Comparison of ENCODE assay signal across 30 cellular contexts in the genomic region with DNA sequence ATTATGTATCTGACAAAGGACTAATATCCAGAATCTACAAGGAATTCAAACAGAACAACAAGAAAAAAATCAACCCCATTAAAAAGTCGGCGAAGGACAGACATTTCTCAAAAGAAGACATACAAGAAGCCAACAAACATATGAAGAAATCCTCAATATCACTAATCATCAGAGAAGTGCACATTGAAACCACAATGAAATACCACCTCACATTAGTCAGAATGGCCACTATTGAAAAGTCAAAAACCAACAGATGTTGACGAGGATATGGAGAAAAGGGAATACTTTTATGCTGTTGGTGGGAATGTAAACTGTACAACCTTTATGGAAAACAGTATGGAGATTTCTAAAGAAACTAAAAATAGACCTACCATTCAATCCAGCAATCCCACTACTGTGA.
"Had no signal": no experiment of that assay in that cellular context is flagged by ENCODE, and none has a peak within 500 bp of the region (broad histone marks: within the 10 kb centered on the region; RNA-seq: fewer than 3 reads in every experiment).

No MANE protein-coding gene starts in this region.

- H3K27me3 ChIP-seq: adrenal gland, breast epithelium, cardiac muscle cell, colonic mucosa, esophagus squamous epithelium had no signal

- ATAC-seq: activated CD4-positive, alpha-beta T cell treated with anti-CD3 and anti-CD28 coated beads for 36 hours; activated CD8-positive, alpha-beta memory T cell treated with anti-CD3 and anti-CD28 coated beads, Interleukin-2, amount 10 ng/mL, durations not matched to agents 7 days and 5 days; activated CD8-positive, alpha-beta T cell treated with anti-CD3 and anti-CD28 coated beads, Interleukin-2, amount 10 ng/mL, durations not matched to agents 7 days and 5 days; activated naive CD8-positive, alpha-beta T cell treated with anti-CD3 and anti-CD28 coated beads, Interleukin-2, amount 50 U/mL, for 24 hours had no signal

- DNase-seq: activated CD4-positive, alpha-beta memory T cell treated with anti-CD3 and anti-CD28 coated beads for 36 hours; activated CD4-positive, alpha-beta T cell treated with anti-CD3 and anti-CD28 coated beads for 36 hours; activated CD4-positive, alpha-beta T cell treated with anti-CD3 and anti-CD28 coated beads, Interleukin-2, amount 10 ng/mL, durations not matched to agents 24 days and 14 days; activated CD4-positive, CD25-positive, alpha-beta regulatory T cell; activated CD4-positive, CD25-positive, alpha-beta regulatory T cell treated with anti-CD3 and anti-CD28 coated beads, Interleukin-2, amount 50 U/mL, for 72 hours; activated CD8-positive, alpha-beta memory T cell treated with anti-CD3 and anti-CD28 coated beads, Interleukin-2, amount 10 ng/mL, durations not matched to agents 7 days and 5 days; activated CD8-positive, alpha-beta memory T cell treated with anti-CD3 and anti-CD28 coated beads, Interleukin-2, amount 50 U/mL, for 4 hours; activated CD8-positive, alpha-beta T cell treated with anti-CD3 and anti-CD28 coated beads, Interleukin-2, amount 10 ng/mL, durations not matched to agents 7 days and 5 days; activated effector memory CD4-positive, alpha-beta T cell treated with anti-CD3 and anti-CD28 coated beads, Interleukin-2, amount 50 U/mL, for 16 hours; activated naive CD4-positive, alpha-beta T cell treated with anti-CD3 and anti-CD28 coated beads for 36 hours; activated naive CD8-positive, alpha-beta T cell treated with anti-CD3 and anti-CD28 coated beads for 36 hours; activated naive CD8-positive, alpha-beta T cell treated with anti-CD3 and anti-CD28 coated beads, Interleukin-2, amount 50 U/mL, for 24 hours; activated T-cell treated with anti-CD3 and anti-CD28 coated beads, Interleukin-2, amount 50 U/mL, for 1 hour; activated T-cell treated with anti-CD3 and anti-CD28 coated beads, Interleukin-2, amount 50 U/mL, for 48 hours; adrenal gland; amygdala; aorta; central memory CD4-positive, alpha-beta T cell; cerebellar nuclear complex; colonic mucosa; effector CD8-positive, alpha-beta T cell; esophagus squamous epithelium; head of caudate nucleus; T-helper 2 cell had no signal

- H3K27ac ChIP-seq: adrenal gland, breast epithelium, cardiac muscle cell, colonic mucosa, epithelial cell of prostate, esophagus squamous epithelium had no signal

- FAIRE-seq: endometrium, endothelial cell of umbilical vein, frontal cortex had no signal

- H3K4me3 ChIP-seq: adrenal gland, breast epithelium, cardiac muscle cell, colonic mucosa, esophagus squamous epithelium had no signal

- H3K9me3 ChIP-seq: adrenal gland, breast epithelium, colonic mucosa, esophagus squamous epithelium had no signal

- H3K4me1 ChIP-seq: adrenal gland, breast epithelium, colonic mucosa, esophagus squamous epithelium had no signal

- H3K36me3 ChIP-seq: adrenal gland, breast epithelium, cardiac muscle cell, colonic mucosa, esophagus squamous epithelium had no signal
